Comparison of ENCODE assay signal across 1 cellular context in genomic region chr16:23704772-23705516, GRCh38.
TF ChIP-seq lines count a peak whose summit lies in the region.

No MANE protein-coding gene starts in this region.

TF ChIP-seq in K562, 482 proteins besides CTCF, POLR2A, EP300 and RAD21 (continued from another document):
- TF ChIP-seq ARID4B (CRISPR knock-in tag; IDR thresholded peaks at IDR 0.05) (0 out of 2 replicates have a peak, but pooled peaks have one; percentile 34), ZNF41 (CRISPR knock-in tag; conservative IDR thresholded peaks at IDR 0.05) (no peak), RFX7 (CRISPR knock-in tag; IDR thresholded peaks at IDR 0.05) (no peak), ZBTB17 (CRISPR knock-in tag; IDR thresholded peaks at IDR 0.05) (no peak), ZNF347 (CRISPR knock-in tag; IDR thresholded peaks at IDR 0.05; ENCODE audit: low read depth) (no peak), KDM1A (IDR thresholded peaks at IDR 0.05) (peak in 1 of 2 experiments; percentile 32; a peak in 1 of 4 replicates), U2AF2 (optimal IDR thresholded peaks at IDR 0.05; ENCODE audit: low read depth, low read length) (no peak), HDAC1 (IDR thresholded peaks at IDR 0.05) (no peak), NFXL1 (CRISPR knock-in tag; IDR thresholded peaks at IDR 0.05) (no peak), CCNT2 (IDR thresholded peaks at IDR 0.05; ENCODE audit: borderline replicate concordance, extremely low read depth, insufficient read length, low read depth, low read length) (no peak), ZBTB12 (CRISPR knock-in tag; IDR thresholded peaks at IDR 0.05) (no peak), CBFA2T3 (IDR thresholded peaks at IDR 0.05) (peak; percentile 29; the same call in 1 of the 2 replicates), CEBPB (tag; IDR thresholded peaks at IDR 0.05) (peak; percentile 78), ARID1B (IDR thresholded peaks at IDR 0.05) (no peak), USF1 (CRISPR knock-in tag; IDR thresholded peaks at IDR 0.05) (0 out of 2 replicates have a peak, but pooled peaks have one; percentile 26)
